In genomic region chr15:67979281-67979680, GRCh38 we compare ENCODE assay signal across 35 cellular contexts.
"Had no signal": no experiment of that assay in that cellular context is flagged by ENCODE, and none has a peak within 500 bp of the region (broad histone marks: within the 10 kb centered on the region; RNA-seq: fewer than 3 reads in every experiment).

No MANE protein-coding gene starts in this region.

- DNase-seq: activated B cell treated with CpG ODN at 0.5 μM for 24 hours; activated CD4-positive, alpha-beta memory T cell treated with anti-CD3 and anti-CD28 coated beads, Interleukin-2, amount 10 ng/mL, durations not matched to agents 7 days and 5 days; activated CD4-positive, alpha-beta T cell treated with anti-CD3 and anti-CD28 coated beads for 4 hours; activated CD4-positive, alpha-beta T cell treated with anti-CD3 and anti-CD28 coated beads, Interleukin-2, amount 10 ng/mL, durations not matched to agents 24 days and 14 days; activated CD4-positive, alpha-beta T cell treated with anti-CD3 and anti-CD28 coated beads, Interleukin-2, amount 50 U/mL, for 1 hour; activated CD4-positive, alpha-beta T cell treated with anti-CD3 and anti-CD28 coated beads, Interleukin-2, amount 50 U/mL, for 4 hours; activated CD4-positive, CD25-positive, alpha-beta regulatory T cell treated with anti-CD3 and anti-CD28 coated beads, Interleukin-2, amount 50 U/mL, for 72 hours; activated CD8-positive, alpha-beta memory T cell treated with anti-CD3 and anti-CD28 coated beads for 24 hours; activated CD8-positive, alpha-beta memory T cell treated with anti-CD3 and anti-CD28 coated beads, Interleukin-2, amount 10 ng/mL, durations not matched to agents 7 days and 5 days; activated CD8-positive, alpha-beta memory T cell treated with anti-CD3 and anti-CD28 coated beads, Interleukin-2, amount 50 U/mL, for 48 hours; activated CD8-positive, alpha-beta T cell treated with anti-CD3 and anti-CD28 coated beads, Interleukin-2, amount 10 ng/mL, durations not matched to agents 7 days and 5 days; activated effector memory CD4-positive, alpha-beta T cell treated with Interleukin-2 at 50 U/mL for 16 hours; activated gamma-delta T cell; activated naive CD4-positive, alpha-beta T cell treated with anti-CD3 and anti-CD28 coated beads, Interleukin-2, amount 10 ng/mL, durations not matched to agents 7 days and 5 days; activated naive CD4-positive, alpha-beta T cell treated with Interleukin-2 at 50 U/mL for 16 hours; activated naive CD8-positive, alpha-beta T cell treated with anti-CD3 and anti-CD28 coated beads, Interleukin-2, amount 10 ng/mL, durations not matched to agents 7 days and 5 days; activated naive CD8-positive, alpha-beta T cell treated with anti-CD3 and anti-CD28 coated beads, Interleukin-2, amount 50 U/mL, for 24 hours; activated T-cell treated with anti-CD3 and anti-CD28 coated beads, Interleukin-2, amount 50 U/mL, for 24 hours; activated T-cell treated with anti-CD3 and anti-CD28 coated beads, Interleukin-2, amount 50 U/mL, for 48 hours; amygdala; anterior cingulate cortex; caudate nucleus; SW 1271; T-helper 1 cell; T-helper 2 cell; T-helper 9 cell had no signal

- H3K9me3 ChIP-seq: ascending aorta had no signal

- H3K27me3 ChIP-seq: ascending aorta, cardiac muscle cell had no signal

- H3K4me3 ChIP-seq: ascending aorta, cardiac muscle cell had no signal

- ATAC-seq: activated CD8-positive, alpha-beta memory T cell treated with anti-CD3 and anti-CD28 coated beads, Interleukin-2, amount 10 ng/mL, durations not matched to agents 7 days and 5 days; activated CD8-positive, alpha-beta T cell treated with anti-CD3 and anti-CD28 coated beads, Interleukin-2, amount 10 ng/mL, durations not matched to agents 7 days and 5 days; activated naive CD8-positive, alpha-beta T cell treated with anti-CD3 and anti-CD28 coated beads, Interleukin-2, amount 50 U/mL, for 24 hours had no signal

- H3K27ac Mint-ChIP-seq: activated B cell treated with CpG ODN at 0.5 μM for 24 hours; activated CD4-positive, alpha-beta memory T cell treated with anti-CD3 and anti-CD28 coated beads, Interleukin-2, amount 10 ng/mL, durations not matched to agents 7 days and 5 days; activated CD4-positive, alpha-beta T cell treated with anti-CD3 and anti-CD28 coated beads, Interleukin-2, amount 10 ng/mL, durations not matched to agents 24 days and 14 days; activated CD8-positive, alpha-beta memory T cell treated with anti-CD3 and anti-CD28 coated beads, Interleukin-2, amount 10 ng/mL, durations not matched to agents 7 days and 5 days; activated CD8-positive, alpha-beta T cell treated with anti-CD3 and anti-CD28 coated beads, Interleukin-2, amount 10 ng/mL, durations not matched to agents 7 days and 5 days; activated naive CD4-positive, alpha-beta T cell treated with anti-CD3 and anti-CD28 coated beads, Interleukin-2, amount 10 ng/mL, durations not matched to agents 7 days and 5 days; activated naive CD4-positive, alpha-beta T cell treated with anti-CD3 and anti-CD28 coated beads, Interleukin-2, amount 50 U/mL, for 24 hours; activated naive CD8-positive, alpha-beta T cell; activated naive CD8-positive, alpha-beta T cell treated with anti-CD3 and anti-CD28 coated beads, Interleukin-2, amount 10 ng/mL, durations not matched to agents 7 days and 5 days; activated naive CD8-positive, alpha-beta T cell treated with anti-CD3 and anti-CD28 coated beads, Interleukin-2, amount 50 U/mL, for 24 hours; activated T-cell treated with anti-CD3 and anti-CD28 coated beads, Interleukin-2, amount 50 U/mL, for 24 hours; activated T-helper 2 cell treated with anti-CD3 and anti-CD28 coated beads, Interferon-gamma antibody, Interleukin-2, Interleukin-4, amounts not matched to agents 10 μg/mL and 5 μg/mL and 100 μg/mL, durations not matched to agents 14 hours and 24 hours and 36 hours; brain; T-helper 1 cell treated with Interleukin-12 subunit alpha and Interleukin-12 subunit beta and Interleukin-4 antibody, amounts not matched to agents 30 μg/mL and 1 μg/mL, for 36 hours; T-helper 2 cell treated with Interferon-gamma antibody and Interleukin-4, amounts not matched to agents 5 μg/mL and 100 μg/mL, for 36 hours had no signal

- H3K27ac ChIP-seq: ascending aorta, cardiac muscle cell, VCaP had no signal

- H3K4me1 Mint-ChIP-seq: activated B cell treated with CpG ODN at 0.5 μM for 24 hours; activated CD4-positive, alpha-beta memory T cell treated with anti-CD3 and anti-CD28 coated beads, Interleukin-2, amount 10 ng/mL, durations not matched to agents 7 days and 5 days; activated CD4-positive, alpha-beta T cell treated with anti-CD3 and anti-CD28 coated beads, Interleukin-2, amount 10 ng/mL, durations not matched to agents 24 days and 14 days; activated CD8-positive, alpha-beta memory T cell treated with anti-CD3 and anti-CD28 coated beads, Interleukin-2, amount 10 ng/mL, durations not matched to agents 7 days and 5 days; activated naive CD4-positive, alpha-beta T cell treated with anti-CD3 and anti-CD28 coated beads, Interleukin-2, amount 10 ng/mL, durations not matched to agents 7 days and 5 days; activated naive CD4-positive, alpha-beta T cell treated with anti-CD3 and anti-CD28 coated beads, Interleukin-2, amount 50 U/mL, for 24 hours; activated naive CD8-positive, alpha-beta T cell treated with anti-CD3 and anti-CD28 coated beads, Interleukin-2, amount 10 ng/mL, durations not matched to agents 7 days and 5 days; activated naive CD8-positive, alpha-beta T cell treated with anti-CD3 and anti-CD28 coated beads, Interleukin-2, amount 50 U/mL, for 24 hours; brain had no signal

- H3K36me3 ChIP-seq: ascending aorta, cardiac muscle cell had no signal

- H3K9me3 Mint-ChIP-seq: activated B cell treated with CpG ODN at 0.5 μM for 24 hours; activated CD4-positive, alpha-beta memory T cell treated with anti-CD3 and anti-CD28 coated beads, Interleukin-2, amount 10 ng/mL, durations not matched to agents 7 days and 5 days; activated CD4-positive, alpha-beta T cell treated with anti-CD3 and anti-CD28 coated beads, Interleukin-2, amount 10 ng/mL, durations not matched to agents 24 days and 14 days; activated naive CD4-positive, alpha-beta T cell treated with anti-CD3 and anti-CD28 coated beads, Interleukin-2, amount 10 ng/mL, durations not matched to agents 7 days and 5 days; activated T-helper 2 cell treated with anti-CD3 and anti-CD28 coated beads, Interferon-gamma antibody, Interleukin-2, Interleukin-4, amounts not matched to agents 10 μg/mL and 5 μg/mL and 100 μg/mL, durations not matched to agents 14 hours and 24 hours and 36 hours; T-helper 1 cell treated with Interleukin-12 subunit alpha and Interleukin-12 subunit beta and Interleukin-4 antibody, amounts not matched to agents 30 μg/mL and 1 μg/mL, for 36 hours; T-helper 2 cell treated with Interferon-gamma antibody and Interleukin-4, amounts not matched to agents 5 μg/mL and 100 μg/mL, for 36 hours had no signal

- H3K27me3 Mint-ChIP-seq: activated CD8-positive, alpha-beta memory T cell treated with anti-CD3 and anti-CD28 coated beads, Interleukin-2, amount 10 ng/mL, durations not matched to agents 7 days and 5 days; activated naive CD4-positive, alpha-beta T cell treated with anti-CD3 and anti-CD28 coated beads, Interleukin-2, amount 50 U/mL, for 24 hours; activated naive CD8-positive, alpha-beta T cell; activated naive CD8-positive, alpha-beta T cell treated with anti-CD3 and anti-CD28 coated beads, Interleukin-2, amount 50 U/mL, for 24 hours; activated T-cell treated with anti-CD3 and anti-CD28 coated beads, Interleukin-2, amount 50 U/mL, for 24 hours had no signal

- H3K4me3 Mint-ChIP-seq: activated B cell treated with CpG ODN at 0.5 μM for 24 hours; activated CD4-positive, alpha-beta memory T cell treated with anti-CD3 and anti-CD28 coated beads, Interleukin-2, amount 10 ng/mL, durations not matched to agents 7 days and 5 days; activated CD4-positive, alpha-beta T cell treated with anti-CD3 and anti-CD28 coated beads, Interleukin-2, amount 10 ng/mL, durations not matched to agents 24 days and 14 days; activated CD8-positive, alpha-beta memory T cell treated with anti-CD3 and anti-CD28 coated beads, Interleukin-2, amount 10 ng/mL, durations not matched to agents 7 days and 5 days; activated CD8-positive, alpha-beta T cell treated with anti-CD3 and anti-CD28 coated beads, Interleukin-2, amount 10 ng/mL, durations not matched to agents 7 days and 5 days; activated naive CD4-positive, alpha-beta T cell treated with anti-CD3 and anti-CD28 coated beads, Interleukin-2, amount 10 ng/mL, durations not matched to agents 7 days and 5 days; activated naive CD4-positive, alpha-beta T cell treated with anti-CD3 and anti-CD28 coated beads, Interleukin-2, amount 50 U/mL, for 24 hours; activated naive CD8-positive, alpha-beta T cell; activated naive CD8-positive, alpha-beta T cell treated with anti-CD3 and anti-CD28 coated beads, Interleukin-2, amount 10 ng/mL, durations not matched to agents 7 days and 5 days; activated naive CD8-positive, alpha-beta T cell treated with anti-CD3 and anti-CD28 coated beads, Interleukin-2, amount 50 U/mL, for 24 hours; activated T-cell treated with anti-CD3 and anti-CD28 coated beads, Interleukin-2, amount 50 U/mL, for 24 hours; brain; T-helper 1 cell treated with Interleukin-12 subunit alpha and Interleukin-12 subunit beta and Interleukin-4 antibody, amounts not matched to agents 30 μg/mL and 1 μg/mL, for 36 hours; T-helper 2 cell treated with Interferon-gamma antibody and Interleukin-4, amounts not matched to agents 5 μg/mL and 100 μg/mL, for 36 hours had no signal

- H3K4me1 ChIP-seq: ascending aorta had no signal

- H3K36me3 Mint-ChIP-seq: activated CD8-positive, alpha-beta memory T cell treated with anti-CD3 and anti-CD28 coated beads, Interleukin-2, amount 10 ng/mL, durations not matched to agents 7 days and 5 days; activated naive CD4-positive, alpha-beta T cell treated with anti-CD3 and anti-CD28 coated beads, Interleukin-2, amount 10 ng/mL, durations not matched to agents 7 days and 5 days; activated naive CD4-positive, alpha-beta T cell treated with anti-CD3 and anti-CD28 coated beads, Interleukin-2, amount 50 U/mL, for 24 hours; activated naive CD8-positive, alpha-beta T cell; activated naive CD8-positive, alpha-beta T cell treated with anti-CD3 and anti-CD28 coated beads, Interleukin-2, amount 10 ng/mL, durations not matched to agents 7 days and 5 days had no signal
